In genomic region chr4:173328236-173328901, GRCh38 we compare ENCODE assay signal across 2 cellular contexts.
TF ChIP-seq lines count a peak whose summit lies in the region.

No MANE protein-coding gene starts in this region.

TF ChIP-seq in IMR-90, 13 proteins besides CTCF, POLR2A, EP300 and RAD21:
- TF ChIP-seq FOS (IDR thresholded peaks at IDR 0.05; ENCODE audit: low read depth, low read length) = no peak
- TF ChIP-seq USF2 (IDR thresholded peaks at IDR 0.05; ENCODE audit: low read depth, low read length) = no peak
- no peak for TF ChIP-seq SMC3 (IDR thresholded peaks at IDR 0.05; ENCODE audit: low read depth, low read length)
- TF ChIP-seq CHD1 (IDR thresholded peaks at IDR 0.05; ENCODE audit: low read depth, low read length) = no peak
- TF ChIP-seq BHLHE40 (IDR thresholded peaks at IDR 0.05; ENCODE audit: low read depth, low read length) = no peak

TF ChIP-seq in H1, 55 proteins besides CTCF, POLR2A, EP300 and RAD21:
- no peak for TF ChIP-seq CBX5 (IDR thresholded peaks at IDR 0.05; ENCODE audit: low read depth, low read length)
- TF ChIP-seq NRF1 (IDR thresholded peaks at IDR 0.05; ENCODE audit: low read depth, low read length) = no peak
- peak; percentile 22; the same call in 1 of the 2 replicates for TF ChIP-seq POLR2AphosphoS5 (IDR thresholded peaks at IDR 0.05; ENCODE audit: low read depth, low read length)
TF ChIP-seq in H1: peak in this region for 1.
